In the genomic region with DNA sequence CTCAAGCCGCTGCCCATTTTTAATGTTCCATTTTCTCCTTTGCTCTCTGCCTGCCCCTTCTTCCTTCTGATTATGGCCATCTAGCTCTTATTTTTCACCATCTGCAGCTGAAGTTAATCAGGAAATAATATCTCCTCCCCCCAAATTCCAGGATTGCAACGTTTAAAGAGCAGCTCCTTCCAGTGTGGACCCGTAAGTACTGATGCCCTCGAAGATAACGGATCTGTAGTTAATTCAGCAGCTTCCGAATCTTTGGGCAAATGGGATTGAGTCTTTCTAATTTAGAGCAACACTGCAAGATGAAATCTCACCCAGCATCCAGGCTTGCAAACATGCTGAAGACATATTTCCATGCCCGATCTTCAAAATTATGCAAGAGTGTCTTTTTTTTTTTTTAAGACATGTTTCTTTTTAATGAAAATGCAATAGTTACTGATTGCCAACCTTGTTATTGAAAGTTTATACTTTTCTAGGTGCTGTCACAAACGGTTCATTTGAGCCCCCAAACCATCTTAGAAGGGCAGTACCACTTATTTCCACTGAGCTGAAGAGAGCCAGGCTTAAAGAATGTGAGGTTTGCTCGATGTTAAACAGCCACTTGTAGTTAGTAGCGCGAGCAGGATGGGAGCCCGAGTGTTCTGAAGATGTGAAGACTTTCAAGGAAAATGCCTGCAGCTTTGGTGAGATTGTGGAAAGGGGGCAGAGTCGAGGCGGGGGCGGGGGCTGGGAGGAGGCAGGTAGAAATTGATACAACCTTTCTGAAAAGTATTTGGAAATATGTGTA, we compare ENCODE assay signal across 21 cellular contexts. TPM values are rescaled to one million over a fixed set of nuclear protein-coding genes. Genes with fewer than 3 reads are reported as not detected.
DNase-seq lines count a peak whose midpoint lies in the region; FAIRE-seq and TF ChIP-seq lines count a peak whose summit lies in the region.
"Had no signal": no experiment of that assay in that cellular context is flagged by ENCODE, and none has a peak within 500 bp of the region (broad histone marks: within the 10 kb centered on the region; RNA-seq: fewer than 3 reads in every experiment).

No MANE protein-coding gene starts in this region.

- CTCF ChIA-PET in mammary epithelial cell (lab: Charles Lee; ENCODE audit: low non-redundant PET) = no interaction called here

- DNase-seq in activated effector memory CD4-positive, alpha-beta T cell treated with anti-CD3 and anti-CD28 coated beads, Interleukin-2, amount 50 U/mL, for 16 hours = peak; percentile 25
- no peak for DNase-seq in activated effector memory CD4-positive, alpha-beta T cell treated with Interleukin-2 at 50 U/mL for 16 hours
- peak; percentile 28 for DNase-seq in HTR-8/SVneo (ENCODE audit: insufficient read length, low spot score)
- DNase-seq in epithelial cell of esophagus (ENCODE audit: low read depth) = no peak
- no peak for DNase-seq in type B pancreatic cell (ENCODE audit: extremely low spot score, unreplicated experiment)
- no peak for DNase-seq in GM19240 (ENCODE audit: insufficient read length, low spot score)
- DNase-seq in activated CD8-positive, alpha-beta memory T cell treated with anti-CD3 and anti-CD28 coated beads, Interleukin-2, amount 50 U/mL, for 4 hours = no peak
- no peak for DNase-seq in mammary epithelial cell
- DNase-seq: activated CD8-positive, alpha-beta memory T cell treated with anti-CD3 and anti-CD28 coated beads for 24 hours; amygdala; foreskin melanocyte; left colon; NCI-H1436 treated with DMSO at 0.1 percent for 48 hours; NCI-H446; NK-92 treated with Interleukin-12 subunit alpha and Interleukin-12 subunit beta, amount 100 ng/mL, for 24 hours; nucleus accumbens; stimulated activated CD4-positive, alpha-beta T cell treated with anti-CD3 and anti-CD28 coated beads, Interleukin-2, amount 100 ng/mL, for 24 hours; T-cell; uterus had no signal

- H3K9me3 Mint-ChIP-seq in type B pancreatic cell = no peaks in the 10 kb centered on the region
- H3K9me3 Mint-ChIP-seq: activated T-helper 2 cell treated with anti-CD3 and anti-CD28 coated beads, Interferon-gamma antibody, Interleukin-2, Interleukin-4, amounts not matched to agents 10 μg/mL and 5 μg/mL and 100 μg/mL, durations not matched to agents 14 hours and 24 hours and 36 hours; T-cell had no signal

- H3K9me3 ChIP-seq in mammary epithelial cell (replicated peaks; ENCODE audit: insufficient read depth, low read length) = no peaks in the 10 kb centered on the region
- H3K9me3 ChIP-seq: uterus had no signal

- in situ Hi-C loops in mammary epithelial cell (cut with MboI; ENCODE audit: low sequenced_read_pairs in 2 of 2) = no loop called here

- H3K27me3 Mint-ChIP-seq in type B pancreatic cell = no peaks in the 10 kb centered on the region
- H3K27me3 Mint-ChIP-seq: T-cell had no signal

- no peaks in the 10 kb centered on the region for H3K36me3 Mint-ChIP-seq in type B pancreatic cell

- FAIRE-seq in HTR-8/SVneo (lab: Jason Lieb, UNC) = no peak

- no peak overlapping the region for H3K9ac ChIP-seq in mammary epithelial cell (ENCODE audit: insufficient read depth, low read length)

- no peak overlapping the region for H3K27ac ChIP-seq in mammary epithelial cell (ENCODE audit: insufficient read depth, low read depth, low read length)
- H3K27ac ChIP-seq: uterus, VCaP had no signal

- no peak overlapping the region for H2AFZ ChIP-seq in mammary epithelial cell (ENCODE audit: low read depth, low read length)

- H3K4me1 Mint-ChIP-seq in type B pancreatic cell (ENCODE audit: unreplicated experiment) = peaks cover 5% of the 10 kb centered on the region

- H3K4me3 ChIP-seq in epithelial cell of esophagus (ENCODE audit: low read length) (no peak overlapping the region), mammary epithelial cell (replicated peaks in 1 of 3; ENCODE audit: insufficient read depth in 1 of 3, low read depth in 2 of 3, low read length in 3 of 3) (no peak overlapping the region)
- H3K4me3 ChIP-seq: uterus had no signal

- no peak overlapping the region for H3K27ac Mint-ChIP-seq in type B pancreatic cell
- H3K27ac Mint-ChIP-seq: activated T-helper 2 cell treated with anti-CD3 and anti-CD28 coated beads, Interferon-gamma antibody, Interleukin-2, Interleukin-4, amounts not matched to agents 10 μg/mL and 5 μg/mL and 100 μg/mL, durations not matched to agents 14 hours and 24 hours and 36 hours had no signal

- no peaks in the 10 kb centered on the region for H3K36me3 ChIP-seq in mammary epithelial cell (ENCODE audit: insufficient read depth, low read length)
- H3K36me3 ChIP-seq: uterus had no signal

- no peaks in the 10 kb centered on the region for H3K27me3 ChIP-seq in mammary epithelial cell (ENCODE audit: insufficient read depth, low read length)
- H3K27me3 ChIP-seq: uterus had no signal

- dilution Hi-C loops in mammary epithelial cell (cut with HindIII; ENCODE audit: low sequenced_read_pairs) = no loop called here

- no peaks in the 10 kb centered on the region for H4K20me1 ChIP-seq in mammary epithelial cell (ENCODE audit: insufficient read depth, low read length)

- intact Hi-C loops in mammary epithelial cell (cut with micrococcal nuclease) = no loop called here

- no peaks in the 10 kb centered on the region for H3K4me1 ChIP-seq in mammary epithelial cell (ENCODE audit: insufficient read depth, low read length)
- H3K4me1 ChIP-seq: uterus had no signal

- H3K4me2 ChIP-seq in mammary epithelial cell (ENCODE audit: insufficient read depth, low read depth, low read length) = no peak overlapping the region

- BruUV-seq in mammary epithelial cell (replicated peaks; lab: Mats Ljungman, UMichigan) = no TSS peak

- TF ChIP-seq CTCF in epithelial cell of esophagus (IDR thresholded peaks at IDR 0.05; ENCODE audit: insufficient read depth, low read depth, low read length, missing control alignments) (peak; percentile 8), type B pancreatic cell (conservative IDR thresholded peaks at IDR 0.05) (peak; percentile 40), mammary epithelial cell (conservative IDR thresholded peaks at IDR 0.05 in 1 of 2, IDR thresholded peaks at IDR 0.05 in 1 of 2; ENCODE audit: extremely low read depth in 1 of 2, insufficient read depth in 1 of 2, low read depth in 1 of 2, low read length in 2 of 2) (no peak)

- WGBS in mammary epithelial cell (ENCODE audit: low coverage, missing lambda C conversion rate) = 50% methylated on average over 9 of the region's 15 CpGs

- no peaks in the 10 kb centered on the region for H3K79me2 ChIP-seq in mammary epithelial cell (ENCODE audit: insufficient read depth, low read length)

- H3K4me3 Mint-ChIP-seq in type B pancreatic cell = no peak overlapping the region

RNA-seq across cellular contexts. Expression of gene RCAN3, which starts 10.9 kb away (rescaled TPM):
- total RNA-seq in type B pancreatic cell (ENCODE audit: low replicate concordance) (20.4 and 40.8 TPM in 2 replicates), mammary epithelial cell (10 to 100 TPM; 21.0 to 34.8 TPM)
- 16.7 TPM for polyA plus RNA-seq in mammary epithelial cell
- polyA minus RNA-seq in mammary epithelial cell = 40.3 TPM

Comparison
In these comparisons a context has a peak if more than half of its experiments do, and no peak if none do; other contexts are left out.
1. DNase-seq: peak in activated effector memory CD4-positive, alpha-beta T cell treated with anti-CD3 and anti-CD28 coated beads, Interleukin-2, amount 50 U/mL, for 16 hours (single experiment) and HTR-8/SVneo (single experiment); none in activated effector memory CD4-positive, alpha-beta T cell treated with Interleukin-2 at 50 U/mL for 16 hours (single experiment), epithelial cell of esophagus (single experiment), type B pancreatic cell (single experiment), GM19240 (single experiment), activated CD8-positive, alpha-beta memory T cell treated with anti-CD3 and anti-CD28 coated beads, Interleukin-2, amount 50 U/mL, for 4 hours (single experiment) and mammary epithelial cell (single experiment).
2. CTCF ChIP-seq: peak in epithelial cell of esophagus (single experiment) and type B pancreatic cell (single experiment); none in mammary epithelial cell (0 of 2).